ENCODE assay signal across 1 cellular context in genomic region chr11:61042537-61042936, GRCh38.
TF ChIP-seq lines count a peak whose summit lies in the region.

No MANE protein-coding gene starts in this region.

TF ChIP-seq in HEK293T, 16 proteins besides CTCF, POLR2A, EP300 and RAD21 (continued from another document):
- no peak for TF ChIP-seq HDGF (IDR thresholded peaks at IDR 0.05; ENCODE audit: borderline replicate concordance)
TF ChIP-seq in HEK293T: peak in this region for 0.
